Comparison of ENCODE assay signal across 1 cellular context in genomic region chr6:142324111-142324510, GRCh38.
A peak's percentile ranks its signal among the peaks of the same experiment; 100 is the strongest.
TF ChIP-seq lines count a peak whose summit lies in the region.

No MANE protein-coding gene starts in this region.

TF ChIP-seq in HepG2, 621 proteins besides CTCF, POLR2A, EP300 and RAD21 (continued from another document):
- TF ChIP-seq ZFP91 (CRISPR knock-in tag; IDR thresholded peaks at IDR 0.05; ENCODE audit: borderline replicate concordance) = no peak
- TF ChIP-seq MAFK (conservative IDR thresholded peaks at IDR 0.05 in 1 of 2, IDR thresholded peaks at IDR 0.05 in 1 of 2; ENCODE audit: low read length in 2 of 2) = peak; percentile 65 to 67; a peak in 3 of 4 replicates
TF ChIP-seq in HepG2: peak in this region for 2.
